2 cellular contexts compared by ENCODE assay signal in the genomic region with DNA sequence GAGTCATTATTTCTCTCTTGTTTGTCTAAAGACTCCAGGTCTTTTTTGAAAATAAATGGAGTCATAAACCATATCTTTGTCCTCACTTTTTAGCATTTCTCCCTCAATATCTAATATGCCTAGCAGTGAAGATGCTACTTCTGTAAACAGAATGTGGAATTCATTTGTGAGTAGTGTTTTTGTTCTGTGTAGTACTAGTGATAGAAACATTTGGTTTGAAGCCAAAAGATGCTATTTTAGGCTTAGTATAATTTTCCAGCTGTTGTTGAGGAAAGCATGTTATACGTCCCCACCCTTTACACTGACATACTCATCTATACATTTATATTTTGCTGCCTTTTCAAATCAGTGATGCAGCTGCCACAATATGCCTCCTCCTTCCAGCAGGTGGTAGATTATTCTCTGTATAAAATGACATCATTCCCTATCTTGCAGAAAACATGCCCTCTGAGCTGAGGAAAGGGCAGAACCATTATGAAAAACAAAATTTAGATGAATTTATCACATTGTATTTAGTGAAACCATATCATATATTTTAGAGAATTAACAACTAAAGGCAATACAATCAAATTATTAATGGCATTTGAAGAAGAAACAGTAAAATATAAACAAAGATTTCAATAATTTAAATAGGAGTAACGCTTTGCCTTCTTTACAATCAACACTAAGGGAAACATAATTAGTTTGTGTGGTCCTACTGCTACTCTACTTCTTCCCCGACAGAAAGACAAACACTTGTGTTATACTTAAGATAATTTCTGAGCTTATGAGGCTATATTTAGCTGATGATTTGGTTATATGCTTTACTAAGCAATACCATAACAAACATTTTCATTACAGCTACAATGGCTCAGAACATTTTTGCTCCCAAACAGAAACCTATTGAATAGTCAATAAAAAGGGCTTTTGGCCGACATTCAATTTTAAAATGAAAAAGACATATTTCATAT.
TF ChIP-seq lines count a peak whose summit lies in the region.

No MANE protein-coding gene starts in this region.

TF ChIP-seq in HepG2, 621 proteins besides CTCF, POLR2A, EP300 and RAD21:
- TF ChIP-seq ZFP41 (CRISPR knock-in tag; IDR thresholded peaks at IDR 0.05; ENCODE audit: borderline replicate concordance) (no peak), PAF1 (CRISPR knock-in tag; IDR thresholded peaks at IDR 0.05) (no peak), ATF7 (IDR thresholded peaks at IDR 0.05) (peak; percentile 65), ATF7 (CRISPR knock-in tag; IDR thresholded peaks at IDR 0.05) (no peak), ZNF556 (CRISPR knock-in tag; IDR thresholded peaks at IDR 0.05; ENCODE audit: borderline replicate concordance) (no peak)

TF ChIP-seq in endothelial cell of umbilical vein, 7 proteins besides CTCF, POLR2A, EP300 and RAD21:
- TF ChIP-seq JUN (IDR thresholded peaks at IDR 0.05; ENCODE audit: borderline replicate concordance, insufficient read depth, insufficient read length, low read depth) (no peak), FOS (IDR thresholded peaks at IDR 0.05; ENCODE audit: borderline replicate concordance, insufficient read depth, low read length) (no peak), POLR2AphosphoS5 (IDR thresholded peaks at IDR 0.05; ENCODE audit: insufficient read depth, low read depth, low read length) (no peak), EZH2 (IDR thresholded peaks at IDR 0.05; ENCODE audit: borderline replicate concordance, low read depth, low read length, severe bottlenecking) (no peak), GATA2 (IDR thresholded peaks at IDR 0.05; ENCODE audit: insufficient read depth, insufficient read length, low read depth, low read length) (no peak), MAX (IDR thresholded peaks at IDR 0.05; ENCODE audit: insufficient read depth, insufficient read length) (no peak), MYC (IDR thresholded peaks at IDR 0.05; ENCODE audit: low read depth, low read length) (no peak)
